16 cellular contexts compared by ENCODE assay signal in genomic region chr5:4880304-4880741, GRCh38.
"Had no signal": no experiment of that assay in that cellular context is flagged by ENCODE, and none has a peak within 500 bp of the region (broad histone marks: within the 10 kb centered on the region; RNA-seq: fewer than 3 reads in every experiment).

No MANE protein-coding gene starts in this region.

- H3K4me1 Mint-ChIP-seq: activated naive CD4-positive, alpha-beta T cell treated with anti-CD3 and anti-CD28 coated beads, Interleukin-2, amount 10 ng/mL, durations not matched to agents 7 days and 5 days; natural killer cell had no signal

- H3K9me3 Mint-ChIP-seq: activated CD4-positive, alpha-beta memory T cell treated with anti-CD3 and anti-CD28 coated beads for 36 hours; activated naive CD4-positive, alpha-beta T cell treated with anti-CD3 and anti-CD28 coated beads, Interleukin-2, amount 10 ng/mL, durations not matched to agents 7 days and 5 days had no signal

- DNase-seq: activated effector memory CD4-positive, alpha-beta T cell treated with Interleukin-2 at 50 U/mL for 16 hours; natural killer cell had no signal

- H3K27me3 Mint-ChIP-seq: activated CD4-positive, alpha-beta memory T cell treated with anti-CD3 and anti-CD28 coated beads for 36 hours; activated naive CD4-positive, alpha-beta T cell treated with anti-CD3 and anti-CD28 coated beads, Interleukin-2, amount 10 ng/mL, durations not matched to agents 7 days and 5 days had no signal

- H3K4me1 ChIP-seq: body of pancreas, heart right ventricle, left lung, pancreas, psoas muscle, stomach, transverse colon, uterus had no signal

- H3K36me3 ChIP-seq: cardiac muscle cell, heart right ventricle, left lung, pancreas, stomach, transverse colon, uterus had no signal

- H3K36me3 Mint-ChIP-seq: activated CD4-positive, alpha-beta memory T cell treated with anti-CD3 and anti-CD28 coated beads for 36 hours; activated naive CD4-positive, alpha-beta T cell treated with anti-CD3 and anti-CD28 coated beads, Interleukin-2, amount 10 ng/mL, durations not matched to agents 7 days and 5 days; natural killer cell had no signal

- H3K27ac ChIP-seq: body of pancreas, cardiac muscle cell, heart right ventricle, left lung, pancreas, psoas muscle, skin epidermis, stomach, transverse colon, uterus had no signal

- H3K4me3 ChIP-seq: body of pancreas, cardiac muscle cell, heart right ventricle, left lung, lung, pancreas, psoas muscle, skin epidermis, stomach, transverse colon, uterus had no signal

- H3K27ac Mint-ChIP-seq: activated CD4-positive, alpha-beta memory T cell treated with anti-CD3 and anti-CD28 coated beads for 36 hours; activated naive CD4-positive, alpha-beta T cell treated with anti-CD3 and anti-CD28 coated beads, Interleukin-2, amount 10 ng/mL, durations not matched to agents 7 days and 5 days; natural killer cell had no signal

- FAIRE-seq: endometrium, pancreas had no signal

- H3K27me3 ChIP-seq: body of pancreas, cardiac muscle cell, left lung, pancreas, stomach, transverse colon, uterus had no signal

- H3K4me3 Mint-ChIP-seq: activated CD4-positive, alpha-beta memory T cell treated with anti-CD3 and anti-CD28 coated beads for 36 hours; activated naive CD4-positive, alpha-beta T cell treated with anti-CD3 and anti-CD28 coated beads, Interleukin-2, amount 10 ng/mL, durations not matched to agents 7 days and 5 days; natural killer cell had no signal

- H3K9me3 ChIP-seq: body of pancreas, heart right ventricle, left lung, pancreas, psoas muscle, stomach, transverse colon, uterus had no signal
